Comparison of ENCODE assay signal across 8 cellular contexts in genomic region chr1:9825101-9826074, GRCh38. TPM values are rescaled to one million over a fixed set of nuclear protein-coding genes. Genes with fewer than 3 reads are reported as not detected.
DNase-seq lines count a peak whose midpoint lies in the region; ATAC-seq, FAIRE-seq and TF ChIP-seq lines count a peak whose summit lies in the region.

No MANE protein-coding gene starts in this region.

- no peak overlapping the region for H3K27ac Mint-ChIP-seq in activated naive CD4-positive, alpha-beta T cell treated with anti-CD3 and anti-CD28 coated beads for 36 hours
- H3K27ac Mint-ChIP-seq in osteocyte (ENCODE audit: unreplicated experiment): peak overlapping the region; percentile 83

- no peak for TF ChIP-seq CTCF in osteocyte (IDR thresholded peaks at IDR 0.05)

- peaks cover 37% of the 10 kb centered on the region for H3K4me1 Mint-ChIP-seq in activated naive CD4-positive, alpha-beta T cell treated with anti-CD3 and anti-CD28 coated beads for 36 hours (ENCODE audit: low read depth)
- H3K4me1 Mint-ChIP-seq in osteocyte (ENCODE audit: unreplicated experiment): peaks cover 40% of the 10 kb centered on the region

- CTCF ChIA-PET in activated naive CD4-positive, alpha-beta T cell treated with anti-CD3 and anti-CD28 coated beads for 36 hours (lab: Charles Lee): interaction anchor here (0.6 to 1.5 kb wide), 6 partner anchors 33 to 75 kb away, joined by 3 to 8 read pairs (median 3); no protein-coding TSS in a partner anchor

- peak; percentile 99 for FAIRE-seq in H54 (lab: Jason Lieb, UNC)

- H3K9me3 Mint-ChIP-seq in activated naive CD4-positive, alpha-beta T cell treated with anti-CD3 and anti-CD28 coated beads for 36 hours: no peaks in the 10 kb centered on the region
- H3K9me3 Mint-ChIP-seq in osteocyte (ENCODE audit: unreplicated experiment): no peaks in the 10 kb centered on the region

- no peaks in the 10 kb centered on the region for H3K36me3 Mint-ChIP-seq in activated naive CD4-positive, alpha-beta T cell treated with anti-CD3 and anti-CD28 coated beads for 36 hours (ENCODE audit: low read depth)
- H3K36me3 Mint-ChIP-seq in osteocyte (ENCODE audit: unreplicated experiment): no peaks in the 10 kb centered on the region

- ATAC-seq in HG02840 (IDR thresholded peaks at IDR 0.05; ENCODE audit: low FRiP score, unreplicated experiment): no peak

- TF ChIP-seq POLR2A in H54 (IDR thresholded peaks at IDR 0.05; ENCODE audit: low read depth, low read length): no peak

- DNase-seq in AG20443 (ENCODE audit: low spot score) (peak; percentile 80), H54 (ENCODE audit: insufficient read length, low spot score) (peak; percentile 89), OCI-M1 (lab: John Stamatoyannopoulos, UW) (peak; percentile 54), germinal center (ENCODE audit: low spot score) (peak; percentile 39), osteocyte (ENCODE audit: extremely low spot score, unreplicated experiment) (no peak), NCI-H1694 (lab: John Stamatoyannopoulos, UW) (no peak)
- DNase-seq in activated naive CD4-positive, alpha-beta T cell treated with anti-CD3 and anti-CD28 coated beads for 36 hours: peak; percentile 60

- peaks cover 14% of the 10 kb centered on the region for H3K27me3 Mint-ChIP-seq in activated naive CD4-positive, alpha-beta T cell treated with anti-CD3 and anti-CD28 coated beads for 36 hours (ENCODE audit: low read depth)
- no peaks in the 10 kb centered on the region for H3K27me3 Mint-ChIP-seq in osteocyte (ENCODE audit: unreplicated experiment)

- intact Hi-C loops in activated naive CD4-positive, alpha-beta T cell treated with anti-CD3 and anti-CD28 coated beads for 36 hours (cut with micrococcal nuclease): loop anchor here (1.0 to 5.0 kb wide), 4 partner anchors 42 to 237 kb away; partner anchors contain the start of gene TMEM201

- peak overlapping the region; percentile 64 for H3K4me3 Mint-ChIP-seq in activated naive CD4-positive, alpha-beta T cell treated with anti-CD3 and anti-CD28 coated beads for 36 hours
- H3K4me3 Mint-ChIP-seq in osteocyte (ENCODE audit: unreplicated experiment): peak overlapping the region; percentile 55

RNA-seq across cellular contexts. Expression of gene CLSTN1, which starts 1.6 kb away (rescaled TPM):
- total RNA-seq in activated naive CD4-positive, alpha-beta T cell treated with anti-CD3 and anti-CD28 coated beads for 36 hours: 10 to 100 TPM; 24.0 to 24.9 TPM
- total RNA-seq in osteocyte: 179 and 187 TPM in 2 replicates

Comparison
In these comparisons a context has a peak if more than half of its experiments do, and no peak if none do; other contexts are left out.
1. DNase-seq: peak in AG20443 (single experiment), H54 (single experiment), OCI-M1 (single experiment), activated naive CD4-positive, alpha-beta T cell treated with anti-CD3 and anti-CD28 coated beads for 36 hours (single experiment) and germinal center (single experiment); none in osteocyte (single experiment) and NCI-H1694 (single experiment).